ENCODE assay signal across 15 cellular contexts in genomic region chr2:109280804-109281203, GRCh38.
DNase-seq lines count a peak whose midpoint lies in the region; ATAC-seq and TF ChIP-seq lines count a peak whose summit lies in the region.
"Had no signal": no experiment of that assay in that cellular context is flagged by ENCODE, and none has a peak within 500 bp of the region (broad histone marks: within the 10 kb centered on the region; RNA-seq: fewer than 3 reads in every experiment).

No MANE protein-coding gene starts in this region.

- DNase-seq in NCI-H2107 treated with DMSO at 0.1 percent for 48 hours (lab: John Stamatoyannopoulos, UW; ENCODE audit: unreplicated experiment) (peak; percentile 34), NCI-H2107 (lab: John Stamatoyannopoulos, UW) (no peak), NCI-H510A (lab: John Stamatoyannopoulos, UW) (peak; percentile 37), endodermal cell (no peak), psoas muscle (no peak), nephron progenitor cell (no peak), RKO (ENCODE audit: low spot score) (no peak)
- DNase-seq: activated CD8-positive, alpha-beta memory T cell treated with anti-CD3 and anti-CD28 coated beads for 24 hours; amygdala; CD8-positive, alpha-beta T cell; esophagus squamous epithelium; MG63; naive thymus-derived CD4-positive, alpha-beta T cell had no signal

- no peaks in the 10 kb centered on the region for H3K27me3 Mint-ChIP-seq in endodermal cell (ENCODE audit: insufficient read depth)
- peaks cover 11% of the 10 kb centered on the region for H3K27me3 Mint-ChIP-seq in nephron progenitor cell (ENCODE audit: low read depth, poor library complexity)
- H3K27me3 Mint-ChIP-seq: naive thymus-derived CD4-positive, alpha-beta T cell had no signal

- H3K36me3 Mint-ChIP-seq in endodermal cell (ENCODE audit: low read depth) = no peaks in the 10 kb centered on the region
- no peaks in the 10 kb centered on the region for H3K36me3 Mint-ChIP-seq in nephron progenitor cell (ENCODE audit: low read depth)
- H3K36me3 Mint-ChIP-seq: CD8-positive, alpha-beta T cell; naive thymus-derived CD4-positive, alpha-beta T cell had no signal

- H3K9ac ChIP-seq in endodermal cell (ENCODE audit: extremely low read depth, low read length, poor library complexity, severe bottlenecking) = no peak overlapping the region

- H3K36me3 ChIP-seq in endodermal cell (ENCODE audit: control insufficient read depth, insufficient read depth, low read length) (no peaks in the 10 kb centered on the region), psoas muscle (ENCODE audit: insufficient read depth in 1 of 2, low read depth in 1 of 2) (no peaks in the 10 kb centered on the region)
- H3K36me3 ChIP-seq: esophagus squamous epithelium, MG63 had no signal

- no peak overlapping the region for H3K4me3 ChIP-seq in endodermal cell (ENCODE audit: low read length)
- no peak overlapping the region for H3K4me3 ChIP-seq in psoas muscle
- H3K4me3 ChIP-seq: esophagus squamous epithelium, MG63 had no signal

- H3K27ac Mint-ChIP-seq in endodermal cell (no peak overlapping the region), nephron progenitor cell (no peak overlapping the region)
- H3K27ac Mint-ChIP-seq: CD8-positive, alpha-beta T cell; dendritic cell treated with granulocyte-macrophage colony-stimulating factor and Interleukin-4, amounts not matched to agents 40 ng/mL and 50 ng/mL, for 4 days had no signal

- no peak overlapping the region for H3K4me3 Mint-ChIP-seq in endodermal cell
- H3K4me3 Mint-ChIP-seq in nephron progenitor cell = no peak overlapping the region
- H3K4me3 Mint-ChIP-seq: CD8-positive, alpha-beta T cell; dendritic cell treated with granulocyte-macrophage colony-stimulating factor and Interleukin-4, amounts not matched to agents 40 ng/mL and 50 ng/mL, for 4 days; naive thymus-derived CD4-positive, alpha-beta T cell had no signal

- H3K9me3 ChIP-seq in endodermal cell (ENCODE audit: control insufficient read depth, low read length) (no peaks in the 10 kb centered on the region), psoas muscle (no peaks in the 10 kb centered on the region)
- H3K9me3 ChIP-seq: esophagus squamous epithelium, MG63 had no signal

- H3K4me1 Mint-ChIP-seq in endodermal cell = no peaks in the 10 kb centered on the region
- peaks cover 89% of the 10 kb centered on the region for H3K4me1 Mint-ChIP-seq in nephron progenitor cell

- peak; percentile 35 to 77 (median 62) for ATAC-seq in psoas muscle
- ATAC-seq in HG03039 (IDR thresholded peaks at IDR 0.05; ENCODE audit: unreplicated experiment) = no peak
- ATAC-seq: CD8-positive, alpha-beta T cell; naive thymus-derived CD4-positive, alpha-beta T cell had no signal

- TF ChIP-seq CTCF in endodermal cell (conservative IDR thresholded peaks at IDR 0.05) (peak; percentile 39), psoas muscle (IDR thresholded peaks at IDR 0.05) (peak; percentile 26), nephron progenitor cell (IDR thresholded peaks at IDR 0.05) (no peak)

- no peaks in the 10 kb centered on the region for H3K9me3 Mint-ChIP-seq in endodermal cell
- H3K9me3 Mint-ChIP-seq in nephron progenitor cell = no peaks in the 10 kb centered on the region
- H3K9me3 Mint-ChIP-seq: CD8-positive, alpha-beta T cell; dendritic cell treated with granulocyte-macrophage colony-stimulating factor and Interleukin-4, amounts not matched to agents 40 ng/mL and 50 ng/mL, for 4 days; naive thymus-derived CD4-positive, alpha-beta T cell had no signal

- H3K27me3 ChIP-seq in endodermal cell (ENCODE audit: control insufficient read depth, insufficient read depth, low read length, poor library complexity, severe bottlenecking) = no peaks in the 10 kb centered on the region
- H3K27me3 ChIP-seq in psoas muscle (ENCODE audit: insufficient read depth in 3 of 3, low read length in 2 of 3) = no peaks in the 10 kb centered on the region
- H3K27me3 ChIP-seq: esophagus squamous epithelium, MG63 had no signal

- no peaks in the 10 kb centered on the region for H3K4me1 ChIP-seq in endodermal cell (ENCODE audit: control insufficient read depth, insufficient read depth, low read length)
- H3K4me1 ChIP-seq in psoas muscle = peaks cover 19% of the 10 kb centered on the region

- intact Hi-C loops in psoas muscle (cut with DNase I) = loop anchor here (2.0 to 10.0 kb wide), 2 partner anchors 214 to 228 kb away; no protein-coding TSS in a partner anchor

- 87 to 92% methylated on average over 7 of the region's 7 CpGs for WGBS in endodermal cell (ENCODE audit: insufficient coverage in 1 of 2, insufficient read length in 1 of 2), 2 experiments
- WGBS in psoas muscle, 3 donors = 57 to 80% (median 62%) methylated on average over 7 of the region's 7 CpGs

- H3K27ac ChIP-seq in endodermal cell (ENCODE audit: low read depth, low read length) = no peak overlapping the region
- no peak overlapping the region for H3K27ac ChIP-seq in psoas muscle
- H3K27ac ChIP-seq: esophagus squamous epithelium had no signal

Comparison
In these comparisons a context has a peak if more than half of its experiments do, and no peak if none do; other contexts are left out.
1. DNase-seq: peak in NCI-H2107 treated with DMSO at 0.1 percent for 48 hours (single experiment) and NCI-H510A (single experiment); none in NCI-H2107 (single experiment), endodermal cell (single experiment), psoas muscle (0 of 2), nephron progenitor cell (single experiment) and RKO (single experiment).